In genomic region chr1:92944901-92945747, GRCh38 we compare ENCODE assay signal across 12 cellular contexts. TPM values are rescaled to one million over a fixed set of nuclear protein-coding genes. Genes with fewer than 3 reads are reported as not detected.
A peak's percentile ranks its signal among the peaks of the same experiment; 100 is the strongest.
DNase-seq lines count a peak whose midpoint lies in the region; ATAC-seq lines count a peak whose summit lies in the region.
"Had no signal": no experiment of that assay in that cellular context is flagged by ENCODE, and none has a peak within 500 bp of the region (broad histone marks: within the 10 kb centered on the region; RNA-seq: fewer than 3 reads in every experiment).

No MANE protein-coding gene starts in this region.

- H3K36me3 Mint-ChIP-seq in activated CD4-positive, alpha-beta T cell treated with anti-CD3 and anti-CD28 coated beads, Interleukin-2, amount 10 ng/mL, durations not matched to agents 24 days and 14 days (ENCODE audit: low read depth) = peaks cover 9% of the 10 kb centered on the region
- H3K36me3 Mint-ChIP-seq: activated naive CD4-positive, alpha-beta T cell treated with anti-CD3 and anti-CD28 coated beads, Interleukin-2, amount 50 U/mL, for 72 hours had no signal

- no peaks in the 10 kb centered on the region for H3K27me3 Mint-ChIP-seq in activated CD4-positive, alpha-beta T cell treated with anti-CD3 and anti-CD28 coated beads, Interleukin-2, amount 10 ng/mL, durations not matched to agents 24 days and 14 days
- H3K27me3 Mint-ChIP-seq: activated CD8-positive, alpha-beta T cell treated with anti-CD3 and anti-CD28 coated beads for 36 hours had no signal

- no peak overlapping the region for H3K4me3 Mint-ChIP-seq in activated CD4-positive, alpha-beta T cell treated with anti-CD3 and anti-CD28 coated beads, Interleukin-2, amount 10 ng/mL, durations not matched to agents 24 days and 14 days
- H3K4me3 Mint-ChIP-seq: activated CD8-positive, alpha-beta T cell treated with anti-CD3 and anti-CD28 coated beads for 36 hours had no signal

- DNase-seq in activated CD4-positive, alpha-beta T cell treated with anti-CD3 and anti-CD28 coated beads, Interleukin-2, amount 10 ng/mL, durations not matched to agents 24 days and 14 days = peak; percentile 43
- DNase-seq in activated CD4-positive, alpha-beta T cell treated with anti-CD3 and anti-CD28 coated beads, Interleukin-2, amount 50 U/mL, for 1 hour = no peak
- peak; percentile 8 for DNase-seq in LHCN-M2 (ENCODE audit: low read depth)
- DNase-seq in germinal center (ENCODE audit: low spot score) = peak; percentile 27
- peak; percentile 80 for DNase-seq in superior temporal gyrus (ENCODE audit: extremely low spot score)
- DNase-seq in SHP77 (lab: John Stamatoyannopoulos, UW) = no peak
- no peak for DNase-seq in HCEC 1CT
- DNase-seq: activated CD8-positive, alpha-beta T cell treated with anti-CD3 and anti-CD28 coated beads for 36 hours; DMS79 treated with DMSO at 0.1 percent for 48 hours; NCI-H526 had no signal

- peaks cover 49% of the 10 kb centered on the region for H3K4me1 Mint-ChIP-seq in activated CD4-positive, alpha-beta T cell treated with anti-CD3 and anti-CD28 coated beads, Interleukin-2, amount 10 ng/mL, durations not matched to agents 24 days and 14 days

- no peak overlapping the region for H3K27ac Mint-ChIP-seq in activated CD4-positive, alpha-beta T cell treated with anti-CD3 and anti-CD28 coated beads, Interleukin-2, amount 10 ng/mL, durations not matched to agents 24 days and 14 days
- H3K27ac Mint-ChIP-seq: activated CD8-positive, alpha-beta T cell treated with anti-CD3 and anti-CD28 coated beads for 36 hours; activated naive CD4-positive, alpha-beta T cell treated with anti-CD3 and anti-CD28 coated beads, Interleukin-2, amount 50 U/mL, for 72 hours had no signal

- no peaks in the 10 kb centered on the region for H3K9me3 Mint-ChIP-seq in activated CD4-positive, alpha-beta T cell treated with anti-CD3 and anti-CD28 coated beads, Interleukin-2, amount 10 ng/mL, durations not matched to agents 24 days and 14 days
- H3K9me3 Mint-ChIP-seq: activated CD8-positive, alpha-beta T cell treated with anti-CD3 and anti-CD28 coated beads for 36 hours; activated naive CD4-positive, alpha-beta T cell treated with anti-CD3 and anti-CD28 coated beads, Interleukin-2, amount 50 U/mL, for 72 hours had no signal

- intact Hi-C loops in activated CD4-positive, alpha-beta T cell treated with anti-CD3 and anti-CD28 coated beads, Interleukin-2, amount 10 ng/mL, durations not matched to agents 24 days and 14 days (cut with micrococcal nuclease) = loop anchor here (5.0 kb wide), 1 partner anchor 58 kb away; no protein-coding TSS in a partner anchor

- no peak for ATAC-seq in GM18909 (IDR thresholded peaks at IDR 0.05; ENCODE audit: poor library complexity, unreplicated experiment)
- ATAC-seq: activated CD8-positive, alpha-beta T cell treated with anti-CD3 and anti-CD28 coated beads for 36 hours; activated naive CD4-positive, alpha-beta T cell treated with anti-CD3 and anti-CD28 coated beads, Interleukin-2, amount 50 U/mL, for 72 hours had no signal

RNA-seq across cellular contexts. Expression of gene DIPK1A, which starts 16.1 kb away (rescaled TPM):
- total RNA-seq in activated CD4-positive, alpha-beta T cell treated with anti-CD3 and anti-CD28 coated beads, Interleukin-2, amount 10 ng/mL, durations not matched to agents 24 days and 14 days = 18.8 and 19.7 TPM in 2 replicates
- 13.1 and 15.8 TPM in 2 replicates for total RNA-seq in LHCN-M2 (2014; rRNA removed)
- polyA plus RNA-seq in LHCN-M2 (2012) = 8.1 TPM

Comparison
In these comparisons a context has a peak if more than half of its experiments do, and no peak if none do; other contexts are left out.
1. DNase-seq: peak in activated CD4-positive, alpha-beta T cell treated with anti-CD3 and anti-CD28 coated beads, Interleukin-2, amount 10 ng/mL, durations not matched to agents 24 days and 14 days (single experiment), LHCN-M2 (single experiment), germinal center (single experiment) and superior temporal gyrus (single experiment); none in activated CD4-positive, alpha-beta T cell treated with anti-CD3 and anti-CD28 coated beads, Interleukin-2, amount 50 U/mL, for 1 hour (single experiment), SHP77 (0 of 2) and HCEC 1CT (single experiment).